ENCODE assay signal across 9 cellular contexts in genomic region chr16:75218256-75219076, GRCh38. TPM values are rescaled to one million over a fixed set of nuclear protein-coding genes. Genes with fewer than 3 reads are reported as not detected.
DNase-seq lines count a peak whose midpoint lies in the region; ATAC-seq and TF ChIP-seq lines count a peak whose summit lies in the region.
"Had no signal": no experiment of that assay in that cellular context is flagged by ENCODE, and none has a peak within 500 bp of the region (broad histone marks: within the 10 kb centered on the region; RNA-seq: fewer than 3 reads in every experiment).

Gene CTRB1 (plus strand): TSS chr16:75218988. CDS start chr16:75219008, 20 bp downstream.

- peak within 1 kb of the TSS; percentile 85 to 95 for H3K27ac Mint-ChIP-seq in stimulated activated naive CD8-positive, alpha-beta T cell treated with anti-CD3 and anti-CD28 coated beads, Interleukin-15, amount 100 ng/mL, for 72 hours

- H3K27me3 Mint-ChIP-seq in stimulated activated naive CD8-positive, alpha-beta T cell treated with anti-CD3 and anti-CD28 coated beads, Interleukin-15, amount 100 ng/mL, for 72 hours = no peaks in the 10 kb centered on the region

- 64 to 84% (median 70%) methylated on average over 8 to 19 of the region's 19 CpGs for WGBS in adrenal gland, 4 donors
- WGBS in testis, 2 donors = 85 to 95% methylated on average over 8 to 19 of the region's 19 CpGs

- no peaks in the 10 kb centered on the region for H3K9me3 Mint-ChIP-seq in stimulated activated naive CD8-positive, alpha-beta T cell treated with anti-CD3 and anti-CD28 coated beads, Interleukin-15, amount 100 ng/mL, for 72 hours

- H3K4me3 ChIP-seq in adrenal gland (no peak within 1 kb of the TSS), testis (no peak within 1 kb of the TSS)

- H3K4me1 ChIP-seq in adrenal gland (replicated peaks in 1 of 2) (peaks cover 8 to 14% of the 10 kb centered on the region in 2 donors), testis (peaks cover 3% of the 10 kb centered on the region)

- DNase-seq in Right ventricle myocardium inferior (ENCODE audit: missing footprints) = peak; percentile 17
- DNase-seq in Right ventricle myocardium superior = no peak
- DNase-seq in adrenal gland = peak in 6 of 7 donors; percentile 40 to 62 (median 54)
- DNase-seq in stimulated activated naive CD8-positive, alpha-beta T cell treated with anti-CD3 and anti-CD28 coated beads, Interleukin-15, amount 100 ng/mL, for 72 hours = peak in 1 of 2 donors; percentile 24
- no peak for DNase-seq in NCI-H524 (lab: John Stamatoyannopoulos, UW)
- no peak for DNase-seq in UCSD-AML1 (lab: John Stamatoyannopoulos, UW; ENCODE audit: unreplicated experiment)
- no peak for DNase-seq in testis

- peak within 1 kb of the TSS; percentile 69 to 83 for H3K4me3 Mint-ChIP-seq in stimulated activated naive CD8-positive, alpha-beta T cell treated with anti-CD3 and anti-CD28 coated beads, Interleukin-15, amount 100 ng/mL, for 72 hours

- no peaks in the 10 kb centered on the region for H3K9me3 ChIP-seq in adrenal gland (replicated peaks in 1 of 3)
- H3K9me3 ChIP-seq in testis = no peaks in the 10 kb centered on the region

- H3K27me3 ChIP-seq in adrenal gland = no peaks in the 10 kb centered on the region
- no peaks in the 10 kb centered on the region for H3K27me3 ChIP-seq in testis

- intact Hi-C loops in Right ventricle myocardium inferior (cut with DNase I) = no loop called here
- intact Hi-C loops in Right ventricle myocardium superior (cut with DNase I) = no loop called here
- intact Hi-C loops in adrenal gland (cut with DNase I) = no loop called here
- intact Hi-C loops in testis (cut with DNase I; ENCODE audit: low total_unique reads) = no loop called here

- no peaks in the 10 kb centered on the region for H3K36me3 ChIP-seq in adrenal gland (replicated peaks in 1 of 2)
- H3K36me3 ChIP-seq in testis (ENCODE audit: low read depth, missing control alignments) = no peaks in the 10 kb centered on the region

- ATAC-seq in Right ventricle myocardium inferior = no peak
- no peak for ATAC-seq in Right ventricle myocardium superior (ENCODE audit: poor library complexity)
- peak; percentile 77 for ATAC-seq in HG02973 (IDR thresholded peaks at IDR 0.05; ENCODE audit: unreplicated experiment)
- peak; percentile 42 for ATAC-seq in stimulated activated naive CD8-positive, alpha-beta T cell treated with anti-CD3 and anti-CD28 coated beads, Interleukin-15, amount 100 ng/mL, for 72 hours

- no peak for TF ChIP-seq POLR2A in adrenal gland (IDR thresholded peaks at IDR 0.05)
- TF ChIP-seq POLR2A in testis (IDR thresholded peaks at IDR 0.05) = no peak

- H3K27ac ChIP-seq in adrenal gland = peak within 1 kb of the TSS in 3 of 5 donors; percentile 45 to 78 (median 73)
- H3K27ac ChIP-seq in testis = no peak within 1 kb of the TSS

- peaks cover 21% of the 10 kb centered on the region for H3K4me1 Mint-ChIP-seq in stimulated activated naive CD8-positive, alpha-beta T cell treated with anti-CD3 and anti-CD28 coated beads, Interleukin-15, amount 100 ng/mL, for 72 hours

- TF ChIP-seq CTCF in adrenal gland (IDR thresholded peaks at IDR 0.05) (no peak), testis (IDR thresholded peaks at IDR 0.05) (no peak)

RNA-seq across cellular contexts. Expression of gene CTRB1, which starts in this region (rescaled TPM):
- total RNA-seq in Right ventricle myocardium inferior (not detected), Right ventricle myocardium superior (not detected), adrenal gland (1 to 10 TPM in 5 of 8 donors, under 1 TPM in 1, not detected in 2; 0.67 to 9.9 (median 1.7) TPM), testis (1 to 10 TPM in 1 of 2 donors, not detected in 1; 1.2 TPM)
- polyA plus RNA-seq in adrenal gland (1 to 10 TPM in 2 of 3 donors, not detected in 1; 2.0 to 4.2 TPM), testis (ENCODE audit: insufficient read depth, low read depth, low replicate concordance) (not detected)
- total RNA-seq: skeletal muscle tissue had no signal

Comparison
In these comparisons a context has a peak if more than half of its experiments do, and no peak if none do; other contexts are left out.
1. Peak in DNase-seq in Right ventricle myocardium inferior; RNA of the gene not detected or under 1 TPM.
2. ATAC-seq: peak in HG02973 (single experiment) and stimulated activated naive CD8-positive, alpha-beta T cell treated with anti-CD3 and anti-CD28 coated beads, Interleukin-15, amount 100 ng/mL, for 72 hours (single experiment); none in Right ventricle myocardium inferior (single experiment) and Right ventricle myocardium superior (single experiment).
3. DNase-seq: peak in adrenal gland (6 of 7); none in Right ventricle myocardium superior (single experiment), NCI-H524 (0 of 2), UCSD-AML1 (single experiment) and testis (single experiment).
4. H3K27ac ChIP-seq: peak in adrenal gland (3 of 5); none in testis (0 of 2).